ENCODE assay signal across 13 cellular contexts in genomic region chr21:42512346-42513034, GRCh38. TPM values are rescaled to one million over a fixed set of nuclear protein-coding genes. Genes with fewer than 3 reads are reported as not detected.
DNase-seq lines count a peak whose midpoint lies in the region; ATAC-seq and TF ChIP-seq lines count a peak whose summit lies in the region.
"Had no signal": no experiment of that assay in that cellular context is flagged by ENCODE, and none has a peak within 500 bp of the region (broad histone marks: within the 10 kb centered on the region; RNA-seq: fewer than 3 reads in every experiment).

No MANE protein-coding gene starts in this region.

- peaks cover 29% of the 10 kb centered on the region for H3K4me1 Mint-ChIP-seq in activated T-cell treated with anti-CD3 and anti-CD28 coated beads, Interleukin-2, amount 50 U/mL, for 24 hours (ENCODE audit: low read depth)
- H3K4me1 Mint-ChIP-seq in WTC11: peaks cover 37% of the 10 kb centered on the region
- H3K4me1 Mint-ChIP-seq in glutamatergic neuron (ENCODE audit: low read depth, unreplicated experiment): peaks cover 12% of the 10 kb centered on the region
- peaks cover 40% of the 10 kb centered on the region for H3K4me1 Mint-ChIP-seq in stimulated activated memory B cell treated with anti-CD40 and anti-IgM and Interleukin-4, amounts not matched to agents 10 μg/mL and 1 μg/mL and 100 μg/mL, for 72 hours

- CTCF ChIA-PET in WTC11 (lab: Charles Lee): interaction anchor here (0.6 to 1.5 kb wide), 5 partner anchors 27 to 202 kb away, joined by 3 to 6 read pairs (median 3); no protein-coding TSS in a partner anchor

- ATAC-seq in WTC11 (no peak), GM18868 (IDR thresholded peaks at IDR 0.05; ENCODE audit: unreplicated experiment) (no peak), GM21367 (IDR thresholded peaks at IDR 0.05; ENCODE audit: unreplicated experiment) (no peak)
- no peak for ATAC-seq in stimulated activated memory B cell treated with anti-CD40 and anti-IgM and Interleukin-4, amounts not matched to agents 10 μg/mL and 1 μg/mL and 100 μg/mL, for 72 hours
- ATAC-seq: foreskin keratinocyte had no signal

- DNase-seq in activated T-cell treated with anti-CD3 and anti-CD28 coated beads, Interleukin-2, amount 50 U/mL, for 24 hours: no peak
- DNase-seq in activated T-cell treated with anti-CD3 and anti-CD28 coated beads for 4 hours: no peak
- DNase-seq in WTC11 (ENCODE audit: low spot score): no peak
- DNase-seq in glutamatergic neuron: peak; percentile 51
- DNase-seq in NK-92 treated with Interleukin-12 subunit alpha and Interleukin-12 subunit beta, amount 100 ng/mL, for 24 hours (lab: John Stamatoyannopoulos, UW): no peak
- DNase-seq: foreskin keratinocyte, NCI-H1694 had no signal

- no peak overlapping the region for H3K27ac Mint-ChIP-seq in activated T-cell treated with anti-CD3 and anti-CD28 coated beads, Interleukin-2, amount 50 U/mL, for 24 hours
- peak overlapping the region; percentile 62 for H3K27ac Mint-ChIP-seq in WTC11
- H3K27ac Mint-ChIP-seq in glutamatergic neuron (ENCODE audit: unreplicated experiment): peak overlapping the region; percentile 41
- H3K27ac Mint-ChIP-seq in stimulated activated memory B cell treated with anti-CD40 and anti-IgM and Interleukin-4, amounts not matched to agents 10 μg/mL and 1 μg/mL and 100 μg/mL, for 72 hours: peak overlapping the region; percentile 63

- H3K4me3 Mint-ChIP-seq in activated T-cell treated with anti-CD3 and anti-CD28 coated beads, Interleukin-2, amount 50 U/mL, for 24 hours: peak overlapping the region; percentile 75
- H3K4me3 Mint-ChIP-seq in WTC11 (peak overlapping the region; percentile 71; the same call in 1 of the 2 replicates), glutamatergic neuron (ENCODE audit: unreplicated experiment) (peak overlapping the region; percentile 36)
- H3K4me3 Mint-ChIP-seq in stimulated activated memory B cell treated with anti-CD40 and anti-IgM and Interleukin-4, amounts not matched to agents 10 μg/mL and 1 μg/mL and 100 μg/mL, for 72 hours: peak overlapping the region; percentile 72

- no peak for TF ChIP-seq CTCF in WTC11 (IDR thresholded peaks at IDR 0.05)
- no peak for TF ChIP-seq CTCF in glutamatergic neuron (IDR thresholded peaks at IDR 0.05; ENCODE audit: partially characterized antibody, unreplicated experiment)

- no peaks in the 10 kb centered on the region for H3K27me3 Mint-ChIP-seq in activated T-cell treated with anti-CD3 and anti-CD28 coated beads, Interleukin-2, amount 50 U/mL, for 24 hours
- peaks cover 19% of the 10 kb centered on the region for H3K27me3 Mint-ChIP-seq in WTC11 (ENCODE audit: low read depth)
- H3K27me3 Mint-ChIP-seq in glutamatergic neuron (ENCODE audit: unreplicated experiment): peaks cover 5% of the 10 kb centered on the region
- no peaks in the 10 kb centered on the region for H3K27me3 Mint-ChIP-seq in stimulated activated memory B cell treated with anti-CD40 and anti-IgM and Interleukin-4, amounts not matched to agents 10 μg/mL and 1 μg/mL and 100 μg/mL, for 72 hours

- no peaks in the 10 kb centered on the region for H3K9me3 Mint-ChIP-seq in activated T-cell treated with anti-CD3 and anti-CD28 coated beads, Interleukin-2, amount 50 U/mL, for 24 hours
- H3K9me3 Mint-ChIP-seq in WTC11: no peaks in the 10 kb centered on the region
- peaks cover 13% of the 10 kb centered on the region for H3K9me3 Mint-ChIP-seq in glutamatergic neuron (ENCODE audit: unreplicated experiment)
- no peaks in the 10 kb centered on the region for H3K9me3 Mint-ChIP-seq in stimulated activated memory B cell treated with anti-CD40 and anti-IgM and Interleukin-4, amounts not matched to agents 10 μg/mL and 1 μg/mL and 100 μg/mL, for 72 hours
- H3K9me3 Mint-ChIP-seq: dendritic cell treated with granulocyte-macrophage colony-stimulating factor and Interleukin-4, amounts not matched to agents 40 ng/mL and 50 ng/mL, for 4 days had no signal

- H3K36me3 Mint-ChIP-seq in activated T-cell treated with anti-CD3 and anti-CD28 coated beads, Interleukin-2, amount 50 U/mL, for 24 hours (ENCODE audit: low read depth): peaks cover 9% of the 10 kb centered on the region
- no peaks in the 10 kb centered on the region for H3K36me3 Mint-ChIP-seq in WTC11
- H3K36me3 Mint-ChIP-seq in glutamatergic neuron (ENCODE audit: unreplicated experiment): peaks cover 4% of the 10 kb centered on the region
- H3K36me3 Mint-ChIP-seq in stimulated activated memory B cell treated with anti-CD40 and anti-IgM and Interleukin-4, amounts not matched to agents 10 μg/mL and 1 μg/mL and 100 μg/mL, for 72 hours: peaks cover 14% of the 10 kb centered on the region

- POLR2A ChIA-PET in WTC11 (lab: Charles Lee): no interaction called here

TF ChIP-seq in WTC11, 78 proteins besides CTCF, POLR2A, EP300 and RAD21:
- TF ChIP-seq OVOL2 (CRISPR knock-in tag; IDR thresholded peaks at IDR 0.05; ENCODE audit: borderline replicate concordance): no peak
- 0 out of 2 replicates have a peak, but pooled peaks have one; percentile 18 for TF ChIP-seq PRDM15 (CRISPR knock-in tag; IDR thresholded peaks at IDR 0.05)

RNA-seq across cellular contexts. Expression of gene SLC37A1, which starts 1.2 kb away (rescaled TPM):
- total RNA-seq in WTC11 (2021): 22.7 to 26.3 TPM (median 25.8 TPM) in 3 replicates
- total RNA-seq in glutamatergic neuron (ENCODE audit: unreplicated experiment): 65.7 TPM

RNA-seq across cellular contexts. Expression of gene RSPH1, which starts 16.5 kb away (rescaled TPM):
- total RNA-seq in WTC11 (2021) (0.11 to 0.30 TPM (median 0.16 TPM) in 3 replicates), glutamatergic neuron (ENCODE audit: unreplicated experiment) (0.42 TPM)
- total RNA-seq: HT1080; T-helper 2 cell treated with Interferon-gamma antibody and Interleukin-4, amounts not matched to agents 100 ng/mL and 5 ng/mL, for 36 hours had no signal
